Comparison of ENCODE assay signal across 7 cellular contexts in the genomic region with DNA sequence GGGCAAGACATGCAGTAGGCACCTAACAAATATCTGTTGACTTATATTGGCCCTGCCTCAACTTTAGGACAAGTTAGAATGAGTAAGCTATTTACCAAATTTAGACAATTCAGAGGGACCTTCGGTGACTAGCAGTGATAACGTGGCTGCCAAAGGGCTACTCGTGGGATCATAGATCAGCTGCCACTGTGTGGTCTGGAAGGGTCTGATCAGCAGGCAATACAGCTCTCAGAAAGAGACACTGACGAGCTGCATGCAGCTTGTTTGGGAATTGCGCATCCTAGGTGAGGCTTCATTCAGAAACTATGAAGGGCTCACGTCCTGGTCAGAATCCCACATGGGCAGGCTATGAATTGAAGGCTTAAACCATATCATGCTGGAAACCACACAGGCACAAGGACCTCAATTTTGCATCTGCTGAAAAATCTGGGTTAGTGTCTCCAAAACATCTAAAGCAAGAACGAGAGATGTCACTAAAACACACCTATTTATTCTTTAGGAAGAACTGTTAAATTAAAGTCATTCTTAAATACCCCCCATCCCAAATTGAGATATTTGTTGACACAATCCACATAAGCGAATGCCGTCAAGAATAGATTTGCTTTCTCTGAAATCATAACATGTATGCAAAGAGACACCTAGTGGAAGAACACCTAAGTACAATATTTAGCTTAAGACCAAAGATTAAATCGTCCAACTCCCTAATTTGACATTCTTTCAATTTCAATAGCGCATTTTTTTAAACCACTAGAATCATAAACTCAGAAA.
DNase-seq lines count a peak whose midpoint lies in the region; ATAC-seq and TF ChIP-seq lines count a peak whose summit lies in the region.

No MANE protein-coding gene starts in this region.

- peaks cover 20 to 43% (median 40%) of the 10 kb centered on the region in 4 donors for H3K4me1 Mint-ChIP-seq in naive thymus-derived CD8-positive, alpha-beta T cell

- no peak overlapping the region for H3K14ac ChIP-seq in IMR-90 (replicated peaks; ENCODE audit: low read depth, low read length)

- H3K4me3 ChIP-seq in DND-41 (ENCODE audit: low read depth in 1 of 2, low read length in 2 of 2) (no peak overlapping the region), IMR-90 (ENCODE audit: insufficient read depth, low read depth, low read length) (no peak overlapping the region), Peyer's patch (peak overlapping the region in 2 of 4 donors; percentile 3 to 24), coronary artery (no peak overlapping the region)

- H2AK5ac ChIP-seq in IMR-90 (ENCODE audit: low read depth, low read length) = 0 out of 2 replicates have a peak overlapping the region, but pooled peaks have one; percentile 21

- POLR2A ChIA-PET in IMR-90 (lab: Charles Lee; ENCODE audit: unreplicated experiment) = interaction anchor here (0.5 kb wide), 1 partner anchor 12 kb away, joined by 11 read pairs; no protein-coding TSS in a partner anchor
- POLR2A ChIA-PET in naive thymus-derived CD8-positive, alpha-beta T cell (lab: Charles Lee) = interaction anchor here (0.6 to 2.0 kb wide), 12 partner anchors 21 to 133 kb away, joined by 3 to 9 read pairs (median 6); no protein-coding TSS in a partner anchor

- no peak overlapping the region for H4K8ac ChIP-seq in IMR-90 (ENCODE audit: low read depth in 2 of 2, low read length in 2 of 2)

- DNase-seq in DND-41 (no peak), IMR-90 (peak; percentile 50), Peyer's patch (no peak), coronary artery (ENCODE audit: low spot score) (no peak), NCI-H128 (lab: John Stamatoyannopoulos, UW; ENCODE audit: unreplicated experiment) (no peak)
- DNase-seq in naive thymus-derived CD8-positive, alpha-beta T cell = peak in 3 of 10 donors; percentile 66 to 69 (median 67)

- H2BK15ac ChIP-seq in IMR-90 (ENCODE audit: low read depth, low read length) = no peak overlapping the region

- H3K36me3 Mint-ChIP-seq in naive thymus-derived CD8-positive, alpha-beta T cell = no peaks in the 10 kb centered on the region

- H3K27me3 Mint-ChIP-seq in naive thymus-derived CD8-positive, alpha-beta T cell = no peaks in the 10 kb centered on the region

- no peak overlapping the region for H2AK9ac ChIP-seq in IMR-90 (replicated peaks; ENCODE audit: low read depth, low read length, poor library complexity)

- H3K27me3 ChIP-seq in DND-41 (ENCODE audit: insufficient read depth, low read length, poor library complexity) (no peaks in the 10 kb centered on the region), IMR-90 (ENCODE audit: control insufficient read depth, insufficient read depth, low read length) (no peaks in the 10 kb centered on the region), Peyer's patch (no peaks in the 10 kb centered on the region)

- peak overlapping the region in 9 of 10 donors; percentile 63 to 89 (median 80) for H3K27ac Mint-ChIP-seq in naive thymus-derived CD8-positive, alpha-beta T cell

- no peak overlapping the region for H3K56ac ChIP-seq in IMR-90 (ENCODE audit: extremely low read depth, insufficient read depth, low read length)

- no peaks in the 10 kb centered on the region for H3K79me2 ChIP-seq in DND-41 (ENCODE audit: insufficient read depth, low read length)

- peak overlapping the region; percentile 3; the same call in 1 of the 2 replicates for H3K4ac ChIP-seq in IMR-90 (ENCODE audit: low read depth, low read length)

- H4K5ac ChIP-seq in IMR-90 (ENCODE audit: low read depth, low read length) = no peak overlapping the region

- H3K9me3 Mint-ChIP-seq in naive thymus-derived CD8-positive, alpha-beta T cell = no peaks in the 10 kb centered on the region

- H3K9me3 ChIP-seq in DND-41 (ENCODE audit: insufficient read depth, low read length, severe bottlenecking) (no peaks in the 10 kb centered on the region), IMR-90 (ENCODE audit: control insufficient read depth, insufficient read depth, low read length) (no peaks in the 10 kb centered on the region), Peyer's patch (no peaks in the 10 kb centered on the region)

- no peaks in the 10 kb centered on the region for H3K79me1 ChIP-seq in IMR-90 (ENCODE audit: low read depth in 1 of 2, low read length in 2 of 2)

- in situ Hi-C loops in IMR-90 (cut with MboI; ENCODE audit: low sequenced_read_pairs) = no loop called here

- no peaks in the 10 kb centered on the region for H3K9me1 ChIP-seq in IMR-90 (ENCODE audit: insufficient read depth, low read length)

- peak overlapping the region; percentile 35 for H3K4me2 ChIP-seq in DND-41 (ENCODE audit: insufficient read depth, low read length)
- peak overlapping the region; percentile 8; the same call in 1 of the 2 replicates for H3K4me2 ChIP-seq in IMR-90 (ENCODE audit: low read depth, low read length)

- no peak overlapping the region; the same call in 1 of the 2 replicates for H2AFZ ChIP-seq in DND-41 (ENCODE audit: low read depth, low read length)
- peak overlapping the region; percentile 6 for H2AFZ ChIP-seq in IMR-90 (replicated peaks; ENCODE audit: low read length, poor library complexity)

- no peak overlapping the region for H3K9ac ChIP-seq in DND-41 (ENCODE audit: low read depth, low read length)
- H3K9ac ChIP-seq in IMR-90 (ENCODE audit: low read depth, low read length) = no peak overlapping the region

- TF ChIP-seq RAD21 in IMR-90 (IDR thresholded peaks at IDR 0.05; ENCODE audit: low read length) = peak; percentile 54

- H3K27ac ChIP-seq in DND-41 (ENCODE audit: low read length) (peak overlapping the region; percentile 39; the same call in 1 of the 2 replicates), IMR-90 (ENCODE audit: insufficient read depth, low read length) (no peak overlapping the region), Peyer's patch (no peak overlapping the region), coronary artery (no peak overlapping the region)

- TF ChIP-seq POLR2A in IMR-90 (IDR thresholded peaks at IDR 0.05; ENCODE audit: low read depth, low read length) (no peak), Peyer's patch (IDR thresholded peaks at IDR 0.05) (no peak)

- WGBS in IMR-90 (ENCODE audit: extremely low coverage in 2 of 2, insufficient read length in 1 of 2), 2 experiments = 57% methylated on average over 5 of the region's 11 CpGs; no CpG with 5 or more reads in 1 of the 2 experiments

- no peak overlapping the region for H3K18ac ChIP-seq in IMR-90 (ENCODE audit: low read depth, low read length)

- H3K36me3 ChIP-seq in DND-41 (ENCODE audit: insufficient read depth, low read length) = no peaks in the 10 kb centered on the region
- H3K36me3 ChIP-seq in IMR-90 (ENCODE audit: control insufficient read depth, insufficient read depth, low read length) = no peaks in the 10 kb centered on the region
- no peaks in the 10 kb centered on the region for H3K36me3 ChIP-seq in Peyer's patch

- dilution Hi-C loops in IMR-90 (cut with HindIII; ENCODE audit: low sequenced_read_pairs, unreplicated experiment) = no loop called here

- H2BK20ac ChIP-seq in IMR-90 (ENCODE audit: low read depth, low read length) = peak overlapping the region; percentile 45; the same call in 1 of the 2 replicates

- ATAC-seq in DND-41 (ENCODE audit: insufficient read depth, low read depth) (peak; percentile 80), GM19455 (IDR thresholded peaks at IDR 0.05; ENCODE audit: unreplicated experiment) (peak; percentile 75), IMR-90 (ENCODE audit: low read depth) (peak; percentile 85)
- peak; percentile 73 to 90 for ATAC-seq in naive thymus-derived CD8-positive, alpha-beta T cell

- H4K20me1 ChIP-seq in DND-41 (ENCODE audit: insufficient read depth, low read length) = no peaks in the 10 kb centered on the region
- H4K20me1 ChIP-seq in IMR-90 (ENCODE audit: insufficient read depth, low read length) = no peaks in the 10 kb centered on the region

- H3K23ac ChIP-seq in IMR-90 (ENCODE audit: low read depth, low read length) = no peak overlapping the region

- CTCF ChIA-PET in IMR-90 (lab: Yijun Ruan, JAX) = interaction anchor here (0.6 to 2.2 kb wide), 15 partner anchors 9 to 218 kb away, joined by 3 to 12 read pairs (median 4); no protein-coding TSS in a partner anchor

- peak overlapping the region; percentile 1; the same call in 1 of the 2 replicates for H2BK120ac ChIP-seq in IMR-90 (ENCODE audit: low read depth, low read length)

- no TSS peak for BruUV-seq in IMR-90 (replicated peaks; lab: Mats Ljungman, UMichigan)

- TF ChIP-seq CTCF in DND-41 (IDR thresholded peaks at IDR 0.05; ENCODE audit: borderline replicate concordance, extremely low read depth, low read length, poor library complexity, severe bottlenecking) (peak; percentile 83), IMR-90 (conservative IDR thresholded peaks at IDR 0.05; ENCODE audit: low read depth, low read length) (peak; percentile 55), Peyer's patch (IDR thresholded peaks at IDR 0.05) (peak; percentile 21 to 75 (median 64)), coronary artery (IDR thresholded peaks at IDR 0.05) (peak; percentile 31)

- H3K4me1 ChIP-seq in DND-41 (ENCODE audit: insufficient read depth, low read length) (peaks cover 12% of the 10 kb centered on the region), IMR-90 (ENCODE audit: control insufficient read depth, insufficient read depth, low read length) (peaks cover 3% of the 10 kb centered on the region), Peyer's patch (no peaks in the 10 kb centered on the region)

- no peak overlapping the region for H2BK5ac ChIP-seq in IMR-90 (ENCODE audit: low read depth, low read length, poor library complexity, severe bottlenecking)

- H3K4me3 Mint-ChIP-seq in naive thymus-derived CD8-positive, alpha-beta T cell = peak overlapping the region; percentile 65 to 86 (median 76)

- intact Hi-C loops in IMR-90 (cut with micrococcal nuclease) = loop anchor here (1.0 to 5.0 kb wide), 2 partner anchors 123 to 125 kb away; no protein-coding TSS in a partner anchor

- no peak overlapping the region for H4K91ac ChIP-seq in IMR-90 (ENCODE audit: insufficient read depth, low read depth, low read length)

TF ChIP-seq in IMR-90, 13 proteins besides CTCF, POLR2A, EP300 and RAD21:
- TF ChIP-seq CHD1 (IDR thresholded peaks at IDR 0.05; ENCODE audit: low read depth, low read length) (no peak), SMC3 (IDR thresholded peaks at IDR 0.05; ENCODE audit: low read depth, low read length) (peak; percentile 42), FOS (IDR thresholded peaks at IDR 0.05; ENCODE audit: low read depth, low read length) (no peak)
- TF ChIP-seq, protein P1, sequence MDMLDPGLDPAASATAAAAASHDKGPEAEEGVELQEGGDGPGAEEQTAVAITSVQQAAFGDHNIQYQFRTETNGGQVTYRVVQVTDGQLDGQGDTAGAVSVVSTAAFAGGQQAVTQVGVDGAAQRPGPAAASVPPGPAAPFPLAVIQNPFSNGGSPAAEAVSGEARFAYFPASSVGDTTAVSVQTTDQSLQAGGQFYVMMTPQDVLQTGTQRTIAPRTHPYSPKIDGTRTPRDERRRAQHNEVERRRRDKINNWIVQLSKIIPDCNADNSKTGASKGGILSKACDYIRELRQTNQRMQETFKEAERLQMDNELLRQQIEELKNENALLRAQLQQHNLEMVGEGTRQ (IDR thresholded peaks at IDR 0.05; ENCODE audit: low read depth, low read length) = no peak

Comparison
In these comparisons a context has a peak if more than half of its experiments do, and no peak if none do; other contexts are left out.
1. CTCF ChIP-seq: peak in every context shown above with its lines; median percentile 83 in DND-41; 64 in Peyer's patch; 55 in IMR-90; 31 in coronary artery.